ENCODE assay signal across 10 cellular contexts in genomic region chr11:5620606-5621521, GRCh38. TPM values are rescaled to one million over a fixed set of nuclear protein-coding genes. Genes with fewer than 3 reads are reported as not detected.
DNase-seq lines count a peak whose midpoint lies in the region; ATAC-seq and TF ChIP-seq lines count a peak whose summit lies in the region.
"Had no signal": no experiment of that assay in that cellular context is flagged by ENCODE, and none has a peak within 500 bp of the region (broad histone marks: within the 10 kb centered on the region; RNA-seq: fewer than 3 reads in every experiment).

No MANE protein-coding gene starts in this region.

- H3K27ac Mint-ChIP-seq in GM23338: no peak overlapping the region

- ATAC-seq in GM23338 (no peak), HG03135 (IDR thresholded peaks at IDR 0.05; ENCODE audit: unreplicated experiment) (no peak)

- H3K79me2 ChIP-seq in GM23338 (replicated peaks; ENCODE audit: insufficient read depth): no peaks in the 10 kb centered on the region

- H3K9me2 ChIP-seq in GM23338 (ENCODE audit: insufficient read depth): no peaks in the 10 kb centered on the region

- no peaks in the 10 kb centered on the region for H3K27me3 Mint-ChIP-seq in GM23338 (ENCODE audit: insufficient read depth, low read depth, poor library complexity)

- H3K4me3 Mint-ChIP-seq in GM23338: no peak overlapping the region

- H3K4me1 ChIP-seq in GM23338 (ENCODE audit: insufficient read depth) (peaks cover 19% of the 10 kb centered on the region), left ventricle myocardium inferior (peaks cover 31% of the 10 kb centered on the region)

- H3K27ac ChIP-seq in GM23338 (ENCODE audit: low read depth) (no peak overlapping the region), left ventricle myocardium inferior (replicated peaks) (peak overlapping the region; percentile 1)

- H3K36me3 ChIP-seq in GM23338 (ENCODE audit: insufficient read depth) (no peaks in the 10 kb centered on the region), left ventricle myocardium inferior (no peaks in the 10 kb centered on the region)

- H3K4me1 Mint-ChIP-seq in GM23338: peaks cover 35% of the 10 kb centered on the region

- H3K4me3 ChIP-seq in GM23338 (no peak overlapping the region), WI38 (ENCODE audit: low read depth, low read length) (peak overlapping the region; percentile 18), left ventricle myocardium inferior (no peak overlapping the region), skeletal muscle cell (ENCODE audit: low read depth, low read length) (no peak overlapping the region)

- no peaks in the 10 kb centered on the region for H4K20me1 ChIP-seq in GM23338 (replicated peaks; ENCODE audit: insufficient read depth)

- H3K9me3 Mint-ChIP-seq in GM23338: no peaks in the 10 kb centered on the region

- H2AFZ ChIP-seq in GM23338: no peak overlapping the region

- H3K9me3 ChIP-seq in left ventricle myocardium inferior (replicated peaks): no peaks in the 10 kb centered on the region

- no peaks in the 10 kb centered on the region for H3F3A ChIP-seq in GM23338 (replicated peaks; ENCODE audit: low read depth)

- TF ChIP-seq CTCF in GM23338 (conservative IDR thresholded peaks at IDR 0.05; ENCODE audit: low read depth in 2 of 2) (no peak), WI38 (IDR thresholded peaks at IDR 0.05; ENCODE audit: low read depth, low read length) (no peak), left ventricle myocardium inferior (IDR thresholded peaks at IDR 0.05; ENCODE audit: borderline replicate concordance) (no peak)

- no peaks in the 10 kb centered on the region for H3K27me3 ChIP-seq in GM23338 (ENCODE audit: insufficient read depth)
- H3K27me3 ChIP-seq in left ventricle myocardium inferior (ENCODE audit: low read depth): no peaks in the 10 kb centered on the region

- intact Hi-C loops in left ventricle myocardium inferior (cut with micrococcal nuclease): no loop called here

- peak overlapping the region; percentile 24; the same call in 1 of the 2 replicates for H3K4me2 ChIP-seq in GM23338

- H3K36me3 Mint-ChIP-seq in GM23338 (ENCODE audit: low read depth): no peaks in the 10 kb centered on the region

- DNase-seq in GM23338 (ENCODE audit: low spot score) (no peak), left ventricle myocardium inferior (no peak), skeletal muscle cell (ENCODE audit: low read depth) (peak; percentile 80), NCI-H1436 (lab: John Stamatoyannopoulos, UW) (no peak), CD1c-positive myeloid dendritic cell (ENCODE audit: extremely low spot score) (no peak)
- no peak for DNase-seq in stimulated activated CD4-positive, alpha-beta T cell treated with anti-CD3 and anti-CD28 coated beads, Interleukin-2, amount 100 ng/mL, for 24 hours
- DNase-seq: amygdala, NCI-H1417 treated with DMSO at 0.1 percent for 48 hours had no signal

TF ChIP-seq in GM23338, 12 proteins besides CTCF, POLR2A, EP300 and RAD21:
- no peak for TF ChIP-seq NANOG (IDR thresholded peaks at IDR 0.05; ENCODE audit: borderline replicate concordance)

RNA-seq across cellular contexts. Expression of gene TRIM34, which starts 3.9 kb away (rescaled TPM):
- 1.1 and 2.6 TPM in 2 replicates for total RNA-seq in GM23338 (2014; rRNA removed; shearing (Covaris generic))
- 0.57 and 1.9 TPM in 2 replicates for polyA plus RNA-seq in GM23338 (2016; fragmentation: Nextera tagmentation; extraction: Ambion mirVana)
- 1.7 TPM for total RNA-seq in left ventricle myocardium inferior

RNA-seq across cellular contexts. Expression of gene TRIM6, which starts 24.4 kb away (rescaled TPM):
- total RNA-seq in GM23338 (2014; rRNA removed; shearing (Covaris generic)): 49.0 and 50.8 TPM in 2 replicates
- 24.3 and 26.4 TPM in 2 replicates for polyA plus RNA-seq in GM23338 (2016; fragmentation: Nextera tagmentation; extraction: Ambion mirVana)
- total RNA-seq in left ventricle myocardium inferior: 0.58 TPM

RNA-seq across cellular contexts. Expression of gene OR52B6, which starts 40.2 kb away (rescaled TPM):
- not detected in 2 replicates for total RNA-seq in GM23338 (2014; rRNA removed; shearing (Covaris generic))
- polyA plus RNA-seq in GM23338 (2016; fragmentation: Nextera tagmentation; extraction: Ambion mirVana): not detected in 2 replicates
- not detected for total RNA-seq in left ventricle myocardium inferior

Comparison
In these comparisons a context has a peak if more than half of its experiments do, and no peak if none do; other contexts are left out.
1. RNA of gene TRIM6, which starts 24.4 kb away (total RNA-seq): 49.0 to 50.8 TPM in GM23338; 0.58 TPM in left ventricle myocardium inferior (single experiment); every median in the first group is over 10 times any median in the second.